In genomic region chr2:176647325-176648155, GRCh38 we compare ENCODE assay signal across 17 cellular contexts.
"Had no signal": no experiment of that assay in that cellular context is flagged by ENCODE, and none has a peak within 500 bp of the region (broad histone marks: within the 10 kb centered on the region; RNA-seq: fewer than 3 reads in every experiment).

No MANE protein-coding gene starts in this region.

- ATAC-seq: left ventricle myocardium superior; naive thymus-derived CD8-positive, alpha-beta T cell; stimulated activated memory B cell treated with anti-CD40 and anti-IgM and Interleukin-4, amounts not matched to agents 10 μg/mL and 1 μg/mL and 100 μg/mL, for 72 hours had no signal

- H3K27me3 ChIP-seq: colonic mucosa, thyroid gland had no signal

- H3K4me3 ChIP-seq: colonic mucosa, esophagus squamous epithelium, thyroid gland had no signal

- H3K36me3 ChIP-seq: colonic mucosa, esophagus squamous epithelium, thyroid gland had no signal

- DNase-seq: activated CD4-positive, alpha-beta T cell treated with anti-CD3 and anti-CD28 coated beads for 1 hour; activated CD4-positive, alpha-beta T cell treated with anti-CD3 and anti-CD28 coated beads, Interleukin-2, amount 50 U/mL, for 4 hours; activated naive CD4-positive, alpha-beta T cell; activated naive CD8-positive, alpha-beta T cell treated with anti-CD3 and anti-CD28 coated beads, Interleukin-2, amount 10 ng/mL, durations not matched to agents 7 days and 5 days; activated T-cell treated with anti-CD3 and anti-CD28 coated beads for 4 hours; central memory CD4-positive, alpha-beta T cell; colonic mucosa; esophagus squamous epithelium; left ventricle myocardium superior; mesenchymal stem cell; naive thymus-derived CD8-positive, alpha-beta T cell; nucleus accumbens; posterior cingulate gyrus; retina; stimulated activated CD4-positive, alpha-beta T cell treated with anti-CD3 and anti-CD28 coated beads, Interleukin-2, amount 100 ng/mL, for 48 hours; thyroid gland had no signal

- H3K27ac ChIP-seq: colonic mucosa, esophagus squamous epithelium, thyroid gland had no signal

- H3K9me3 ChIP-seq: colonic mucosa, esophagus squamous epithelium, thyroid gland had no signal

- H3K4me1 ChIP-seq: colonic mucosa, esophagus squamous epithelium, thyroid gland had no signal
